Comparison of ENCODE assay signal across 7 cellular contexts in genomic region chr9:72346333-72346732, GRCh38.
"Had no signal": no experiment of that assay in that cellular context is flagged by ENCODE, and none has a peak within 500 bp of the region (broad histone marks: within the 10 kb centered on the region; RNA-seq: fewer than 3 reads in every experiment).

No MANE protein-coding gene starts in this region.

- ATAC-seq: GM23338, HCT116, HepG2 had no signal

- H3K27ac Mint-ChIP-seq: GM23338, HFFc6, IgD-negative memory B cell had no signal

- H3K4me3 Mint-ChIP-seq: GM23338, HFFc6, IgD-negative memory B cell had no signal

- FAIRE-seq: H1, HepG2 had no signal

- H3K36me3 Mint-ChIP-seq: IgD-negative memory B cell had no signal

- DNase-seq: H7, HFFc6 had no signal

- H3K27me3 Mint-ChIP-seq: IgD-negative memory B cell had no signal

- H3K4me1 Mint-ChIP-seq: GM23338 had no signal

- H3K9me3 Mint-ChIP-seq: GM23338, HFFc6, IgD-negative memory B cell had no signal
